1 cellular context compared by ENCODE assay signal in the genomic region with DNA sequence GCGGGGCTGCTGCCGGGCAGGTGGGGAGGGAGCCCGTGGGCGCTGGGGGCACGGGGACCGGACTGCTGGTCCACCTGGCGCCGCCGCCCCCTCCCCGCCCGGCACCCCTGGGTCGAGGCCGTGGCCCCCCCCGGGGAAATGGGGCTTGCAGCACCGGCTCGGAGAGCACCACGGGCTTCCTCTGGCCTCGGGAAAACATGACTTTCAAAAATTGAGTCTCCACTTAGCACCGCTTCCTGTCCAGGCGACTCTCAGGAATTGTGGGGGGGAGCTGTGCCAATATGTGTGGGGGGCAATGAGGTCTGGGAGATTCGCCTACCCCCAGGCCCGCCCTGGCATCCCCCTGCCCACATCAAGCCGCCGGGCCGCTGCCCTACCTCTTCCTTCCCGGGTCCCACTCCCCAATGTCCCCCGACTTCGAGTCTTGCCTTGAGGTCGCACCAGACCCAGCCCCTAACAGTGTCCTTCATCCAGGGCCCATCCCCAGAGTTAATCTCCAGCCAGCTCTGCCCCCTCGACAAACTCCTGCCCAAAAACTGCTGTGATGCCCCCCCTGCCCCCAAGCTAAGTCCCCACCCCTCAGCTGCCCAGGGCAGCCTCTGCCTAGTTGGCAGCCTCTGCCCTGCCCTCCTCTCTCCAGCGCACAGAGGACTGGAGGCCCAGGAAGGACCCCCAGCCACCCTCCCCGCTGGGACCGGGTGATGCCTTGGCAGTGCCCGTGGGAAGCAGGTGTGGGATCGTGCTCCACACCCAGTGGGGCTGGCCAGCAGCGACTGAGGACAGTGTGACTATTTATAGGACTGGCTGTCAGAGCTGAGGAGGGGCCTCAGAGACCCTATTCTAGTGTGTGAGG.
TF ChIP-seq lines count a peak whose summit lies in the region.

No MANE protein-coding gene starts in this region.

TF ChIP-seq in A549, 52 proteins besides CTCF, POLR2A, EP300 and RAD21 (continued from another document):
- TF ChIP-seq, protein P1, sequence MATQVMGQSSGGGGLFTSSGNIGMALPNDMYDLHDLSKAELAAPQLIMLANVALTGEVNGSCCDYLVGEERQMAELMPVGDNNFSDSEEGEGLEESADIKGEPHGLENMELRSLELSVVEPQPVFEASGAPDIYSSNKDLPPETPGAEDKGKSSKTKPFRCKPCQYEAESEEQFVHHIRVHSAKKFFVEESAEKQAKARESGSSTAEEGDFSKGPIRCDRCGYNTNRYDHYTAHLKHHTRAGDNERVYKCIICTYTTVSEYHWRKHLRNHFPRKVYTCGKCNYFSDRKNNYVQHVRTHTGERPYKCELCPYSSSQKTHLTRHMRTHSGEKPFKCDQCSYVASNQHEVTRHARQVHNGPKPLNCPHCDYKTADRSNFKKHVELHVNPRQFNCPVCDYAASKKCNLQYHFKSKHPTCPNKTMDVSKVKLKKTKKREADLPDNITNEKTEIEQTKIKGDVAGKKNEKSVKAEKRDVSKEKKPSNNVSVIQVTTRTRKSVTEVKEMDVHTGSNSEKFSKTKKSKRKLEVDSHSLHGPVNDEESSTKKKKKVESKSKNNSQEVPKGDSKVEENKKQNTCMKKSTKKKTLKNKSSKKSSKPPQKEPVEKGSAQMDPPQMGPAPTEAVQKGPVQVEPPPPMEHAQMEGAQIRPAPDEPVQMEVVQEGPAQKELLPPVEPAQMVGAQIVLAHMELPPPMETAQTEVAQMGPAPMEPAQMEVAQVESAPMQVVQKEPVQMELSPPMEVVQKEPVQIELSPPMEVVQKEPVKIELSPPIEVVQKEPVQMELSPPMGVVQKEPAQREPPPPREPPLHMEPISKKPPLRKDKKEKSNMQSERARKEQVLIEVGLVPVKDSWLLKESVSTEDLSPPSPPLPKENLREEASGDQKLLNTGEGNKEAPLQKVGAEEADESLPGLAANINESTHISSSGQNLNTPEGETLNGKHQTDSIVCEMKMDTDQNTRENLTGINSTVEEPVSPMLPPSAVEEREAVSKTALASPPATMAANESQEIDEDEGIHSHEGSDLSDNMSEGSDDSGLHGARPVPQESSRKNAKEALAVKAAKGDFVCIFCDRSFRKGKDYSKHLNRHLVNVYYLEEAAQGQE (IDR thresholded peaks at IDR 0.05) = no peak
- TF ChIP-seq, protein P2, sequence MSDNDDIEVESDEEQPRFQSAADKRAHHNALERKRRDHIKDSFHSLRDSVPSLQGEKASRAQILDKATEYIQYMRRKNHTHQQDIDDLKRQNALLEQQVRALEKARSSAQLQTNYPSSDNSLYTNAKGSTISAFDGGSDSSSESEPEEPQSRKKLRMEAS (IDR thresholded peaks at IDR 0.05) = no peak
- TF ChIP-seq FOSL2 (IDR thresholded peaks at IDR 0.05) (no peak), FOSL2 (CRISPR knock-in tag; IDR thresholded peaks at IDR 0.05) (no peak)
